ENCODE assay signal across 13 cellular contexts in the genomic region with DNA sequence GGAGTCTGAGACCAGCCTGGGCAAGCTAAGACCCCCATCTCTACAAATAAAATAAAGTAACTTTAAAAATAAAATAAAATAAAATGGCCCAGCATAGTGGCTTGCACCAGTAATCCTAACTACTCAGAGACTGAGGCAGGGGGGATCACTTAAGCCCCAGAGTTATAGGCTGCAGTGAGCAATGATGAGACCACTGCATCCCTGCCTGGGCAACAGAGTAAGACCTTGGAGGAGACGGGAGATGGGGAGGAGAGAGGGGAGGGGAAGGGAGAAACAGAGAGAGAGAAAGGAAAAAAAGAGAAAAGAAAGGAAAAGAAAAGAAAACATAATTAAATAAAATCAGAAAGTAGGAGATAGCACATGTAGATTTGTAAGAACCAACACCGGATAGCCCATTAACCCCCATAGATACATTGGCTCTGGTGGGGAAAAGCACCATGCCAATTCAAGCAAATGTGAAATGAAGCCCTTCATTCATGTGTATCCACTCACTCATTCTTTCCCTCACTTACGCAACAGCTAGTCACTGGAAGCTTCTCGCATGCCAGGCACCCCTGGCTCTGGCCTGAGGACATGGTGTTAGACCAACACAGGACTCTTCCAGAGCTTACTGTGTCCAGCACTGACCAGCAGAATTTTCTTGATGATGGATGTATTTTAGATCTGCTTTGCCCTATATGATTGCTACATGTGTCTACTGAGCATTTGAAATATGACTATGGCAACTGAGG.
DNase-seq lines count a peak whose midpoint lies in the region; ATAC-seq and TF ChIP-seq lines count a peak whose summit lies in the region.
"Had no signal": no experiment of that assay in that cellular context is flagged by ENCODE, and none has a peak within 500 bp of the region (broad histone marks: within the 10 kb centered on the region; RNA-seq: fewer than 3 reads in every experiment).

No MANE protein-coding gene starts in this region.

- H4K20me1 ChIP-seq in GM23338 (replicated peaks; ENCODE audit: insufficient read depth) = peaks cover 20% of the 10 kb centered on the region; the same call in 1 of the 2 replicates

- H3K9me3 ChIP-seq in SJCRH30 (replicated peaks) = no peaks in the 10 kb centered on the region
- H3K9me3 ChIP-seq in esophagus squamous epithelium = peaks cover 0 to 5% (median 0%) of the 10 kb centered on the region in 3 donors

- no peaks in the 10 kb centered on the region; the same call in 2 of the 3 replicates for H3K9me3 Mint-ChIP-seq in GM23338
- H3K9me3 Mint-ChIP-seq: neural crest cell had no signal

- 0 out of 2 replicates have a peak overlapping the region, but pooled peaks have one; percentile 15 for H3K27ac ChIP-seq in GM23338 (ENCODE audit: low read depth)
- peak overlapping the region; percentile 67 for H3K27ac ChIP-seq in RWPE1
- H3K27ac ChIP-seq in SJCRH30 = no peak overlapping the region
- peak overlapping the region in 2 of 4 donors; percentile 46 to 54 for H3K27ac ChIP-seq in esophagus squamous epithelium
- H3K27ac ChIP-seq: brain microvascular endothelial cell had no signal

- 67 to 81% methylated on average over 3 of the region's 4 CpGs for whole genome bisulfite sequencing in esophagus squamous epithelium, 2 donors

- H3F3A ChIP-seq in GM23338 (replicated peaks; ENCODE audit: low read depth) = no peaks in the 10 kb centered on the region

- CTCF ChIA-PET in RWPE1 (lab: Yijun Ruan, JAX) = no interaction called here

- H3K9me2 ChIP-seq in GM23338 (ENCODE audit: insufficient read depth) = 0 out of 2 replicates have a peak, but pooled peaks cover 5% of the 10 kb centered on the region

- H3K36me3 Mint-ChIP-seq in GM23338 (ENCODE audit: low read depth) = no peaks in the 10 kb centered on the region

- TF ChIP-seq CTCF in GM23338 (conservative IDR thresholded peaks at IDR 0.05; ENCODE audit: low read depth in 2 of 2) (no peak), RWPE1 (conservative IDR thresholded peaks at IDR 0.05; ENCODE audit: low read depth) (no peak), fibroblast of the aortic adventitia (IDR thresholded peaks at IDR 0.05; ENCODE audit: insufficient read depth, low read length) (no peak), esophagus squamous epithelium (IDR thresholded peaks at IDR 0.05) (no peak)

- H3K4me1 Mint-ChIP-seq in GM23338 = peaks cover 27% of the 10 kb centered on the region

- in situ Hi-C loops in KBM-7 (cut with MboI; ENCODE audit: low pct_unique_long_range_greater_than_20kb, low sequenced_read_pairs) = no loop called here

- H3K27me3 ChIP-seq in GM23338 (ENCODE audit: insufficient read depth) = no peaks in the 10 kb centered on the region
- H3K27me3 ChIP-seq in SJCRH30 = no peaks in the 10 kb centered on the region
- H3K27me3 ChIP-seq in esophagus squamous epithelium = no peaks in the 10 kb centered on the region
- H3K27me3 ChIP-seq: brain microvascular endothelial cell had no signal

- peak; percentile 50; the same call in 2 of the 3 replicates for ATAC-seq in GM23338
- ATAC-seq: stimulated activated naive CD8-positive, alpha-beta T cell treated with anti-CD3 and anti-CD28 coated beads, Interleukin-15, Interleukin-2, amounts not matched to agents 100 U/mL and 50 U/mL, for 24 hours had no signal

- 0 out of 2 replicates have a peak overlapping the region, but pooled peaks have one; percentile 29 for H3K4me2 ChIP-seq in GM23338

- peaks cover 45% of the 10 kb centered on the region for H3K79me2 ChIP-seq in GM23338 (replicated peaks; ENCODE audit: insufficient read depth)

- no peak overlapping the region for H3K4me3 Mint-ChIP-seq in GM23338
- H3K4me3 Mint-ChIP-seq: neural crest cell had no signal

- peak; percentile 17 for DNase-seq in GM23338 (ENCODE audit: low spot score)
- no peak for DNase-seq in RWPE1 (ENCODE audit: low spot score)
- peak; percentile 37 for DNase-seq in fibroblast of the aortic adventitia (ENCODE audit: low read depth)
- DNase-seq in skeletal muscle cell (ENCODE audit: low read depth) = peak; percentile 36
- DNase-seq in KBM-7 = no peak
- DNase-seq in NCI-H187 treated with DMSO at 0.1 percent for 48 hours (lab: John Stamatoyannopoulos, UW) = no peak
- DNase-seq in SJCRH30 = no peak
- DNase-seq in esophagus squamous epithelium (lab: John Stamatoyannopoulos, UW) = no peak
- DNase-seq: brain microvascular endothelial cell; hypothalamus; stimulated activated naive CD8-positive, alpha-beta T cell treated with anti-CD3 and anti-CD28 coated beads, Interleukin-15, Interleukin-2, amounts not matched to agents 100 U/mL and 50 U/mL, for 24 hours had no signal

- no peak overlapping the region for H3K27ac Mint-ChIP-seq in GM23338

- no peak for TF ChIP-seq POLR2A in esophagus squamous epithelium (IDR thresholded peaks at IDR 0.05)

- H2AFZ ChIP-seq in GM23338 = no peak overlapping the region

- POLR2A ChIA-PET in RWPE1 (lab: Yijun Ruan, JAX; ENCODE audit: low non-redundant PET) = no interaction called here

- intact Hi-C loops in esophagus squamous epithelium (cut with DNase I) = no loop called here

- H3K27me3 Mint-ChIP-seq in GM23338 (ENCODE audit: insufficient read depth, low read depth, poor library complexity) = peaks cover 6% of the 10 kb centered on the region

- H3K4me1 ChIP-seq in GM23338 (ENCODE audit: insufficient read depth) = peaks cover 22% of the 10 kb centered on the region
- peaks cover 6% of the 10 kb centered on the region; the same call in 1 of the 2 replicates for H3K4me1 ChIP-seq in SJCRH30
- peaks cover 6 to 64% (median 14%) of the 10 kb centered on the region in 3 donors for H3K4me1 ChIP-seq in esophagus squamous epithelium

- H3K4me3 ChIP-seq in GM23338 (no peak overlapping the region), fibroblast of the aortic adventitia (ENCODE audit: low read depth, low read length) (no peak overlapping the region), skeletal muscle cell (ENCODE audit: low read depth, low read length) (no peak overlapping the region), SJCRH30 (no peak overlapping the region), esophagus squamous epithelium (no peak overlapping the region)
- H3K4me3 ChIP-seq: lung had no signal

- H3K36me3 ChIP-seq in GM23338 (ENCODE audit: insufficient read depth) (no peaks in the 10 kb centered on the region), SJCRH30 (no peaks in the 10 kb centered on the region), esophagus squamous epithelium (no peaks in the 10 kb centered on the region)
- H3K36me3 ChIP-seq: brain microvascular endothelial cell had no signal

TF ChIP-seq in GM23338, 12 proteins besides CTCF, POLR2A, EP300 and RAD21 (continues in another document):
- TF ChIP-seq, protein P1, sequence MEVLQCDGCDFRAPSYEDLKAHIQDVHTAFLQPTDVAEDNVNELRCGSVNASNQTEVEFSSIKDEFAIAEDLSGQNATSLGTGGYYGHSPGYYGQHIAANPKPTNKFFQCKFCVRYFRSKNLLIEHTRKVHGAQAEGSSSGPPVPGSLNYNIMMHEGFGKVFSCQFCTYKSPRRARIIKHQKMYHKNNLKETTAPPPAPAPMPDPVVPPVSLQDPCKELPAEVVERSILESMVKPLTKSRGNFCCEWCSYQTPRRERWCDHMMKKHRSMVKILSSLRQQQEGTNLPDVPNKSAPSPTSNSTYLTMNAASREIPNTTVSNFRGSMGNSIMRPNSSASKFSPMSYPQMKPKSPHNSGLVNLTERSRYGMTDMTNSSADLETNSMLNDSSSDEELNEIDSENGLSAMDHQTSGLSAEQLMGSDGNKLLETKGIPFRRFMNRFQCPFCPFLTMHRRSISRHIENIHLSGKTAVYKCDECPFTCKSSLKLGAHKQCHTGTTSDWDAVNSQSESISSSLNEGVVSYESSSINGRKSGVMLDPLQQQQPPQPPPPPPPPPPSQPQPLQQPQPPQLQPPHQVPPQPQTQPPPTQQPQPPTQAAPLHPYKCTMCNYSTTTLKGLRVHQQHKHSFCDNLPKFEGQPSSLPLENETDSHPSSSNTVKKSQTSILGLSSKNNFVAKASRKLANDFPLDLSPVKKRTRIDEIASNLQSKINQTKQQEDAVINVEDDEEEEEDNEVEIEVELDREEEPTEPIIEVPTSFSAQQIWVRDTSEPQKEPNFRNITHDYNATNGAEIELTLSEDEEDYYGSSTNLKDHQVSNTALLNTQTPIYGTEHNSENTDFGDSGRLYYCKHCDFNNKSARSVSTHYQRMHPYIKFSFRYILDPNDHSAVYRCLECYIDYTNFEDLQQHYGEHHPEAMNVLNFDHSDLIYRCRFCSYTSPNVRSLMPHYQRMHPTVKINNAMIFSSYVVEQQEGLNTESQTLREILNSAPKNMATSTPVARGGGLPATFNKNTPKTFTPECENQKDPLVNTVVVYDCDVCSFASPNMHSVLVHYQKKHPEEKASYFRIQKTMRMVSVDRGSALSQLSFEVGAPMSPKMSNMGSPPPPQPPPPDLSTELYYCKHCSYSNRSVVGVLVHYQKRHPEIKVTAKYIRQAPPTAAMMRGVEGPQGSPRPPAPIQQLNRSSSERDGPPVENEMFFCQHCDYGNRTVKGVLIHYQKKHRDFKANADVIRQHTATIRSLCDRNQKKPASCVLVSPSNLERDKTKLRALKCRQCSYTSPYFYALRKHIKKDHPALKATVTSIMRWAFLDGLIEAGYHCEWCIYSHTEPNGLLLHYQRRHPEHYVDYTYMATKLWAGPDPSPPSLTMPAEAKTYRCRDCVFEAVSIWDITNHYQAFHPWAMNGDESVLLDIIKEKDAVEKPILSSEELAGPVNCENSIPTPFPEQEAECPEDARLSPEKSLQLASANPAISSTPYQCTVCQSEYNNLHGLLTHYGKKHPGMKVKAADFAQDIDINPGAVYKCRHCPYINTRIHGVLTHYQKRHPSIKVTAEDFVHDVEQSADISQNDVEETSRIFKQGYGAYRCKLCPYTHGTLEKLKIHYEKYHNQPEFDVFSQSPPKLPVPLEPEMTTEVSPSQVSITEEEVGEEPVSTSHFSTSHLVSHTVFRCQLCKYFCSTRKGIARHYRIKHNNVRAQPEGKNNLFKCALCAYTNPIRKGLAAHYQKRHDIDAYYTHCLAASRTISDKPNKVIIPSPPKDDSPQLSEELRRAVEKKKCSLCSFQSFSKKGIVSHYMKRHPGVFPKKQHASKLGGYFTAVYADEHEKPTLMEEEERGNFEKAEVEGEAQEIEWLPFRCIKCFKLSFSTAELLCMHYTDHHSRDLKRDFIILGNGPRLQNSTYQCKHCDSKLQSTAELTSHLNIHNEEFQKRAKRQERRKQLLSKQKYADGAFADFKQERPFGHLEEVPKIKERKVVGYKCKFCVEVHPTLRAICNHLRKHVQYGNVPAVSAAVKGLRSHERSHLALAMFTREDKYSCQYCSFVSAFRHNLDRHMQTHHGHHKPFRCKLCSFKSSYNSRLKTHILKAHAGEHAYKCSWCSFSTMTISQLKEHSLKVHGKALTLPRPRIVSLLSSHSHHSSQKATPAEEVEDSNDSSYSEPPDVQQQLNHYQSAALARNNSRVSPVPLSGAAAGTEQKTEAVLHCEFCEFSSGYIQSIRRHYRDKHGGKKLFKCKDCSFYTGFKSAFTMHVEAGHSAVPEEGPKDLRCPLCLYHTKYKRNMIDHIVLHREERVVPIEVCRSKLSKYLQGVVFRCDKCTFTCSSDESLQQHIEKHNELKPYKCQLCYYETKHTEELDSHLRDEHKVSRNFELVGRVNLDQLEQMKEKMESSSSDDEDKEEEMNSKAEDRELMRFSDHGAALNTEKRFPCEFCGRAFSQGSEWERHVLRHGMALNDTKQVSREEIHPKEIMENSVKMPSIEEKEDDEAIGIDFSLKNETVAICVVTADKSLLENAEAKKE (CRISPR knock-in tag; IDR thresholded peaks at IDR 0.05) = no peak
- TF ChIP-seq ZNF331 (CRISPR knock-in tag; IDR thresholded peaks at IDR 0.05; ENCODE audit: low read depth) = no peak

Comparison
In these comparisons a context has a peak if more than half of its experiments do, and no peak if none do; other contexts are left out.
1. DNase-seq: peak in GM23338 (single experiment), fibroblast of the aortic adventitia (single experiment) and skeletal muscle cell (single experiment); none in RWPE1 (single experiment), KBM-7 (single experiment), NCI-H187 treated with DMSO at 0.1 percent for 48 hours (single experiment), SJCRH30 (0 of 2) and esophagus squamous epithelium (single experiment).